ENCODE assay signal across 1 cellular context in genomic region chr2:170930132-170931109, GRCh38.
TF ChIP-seq lines count a peak whose summit lies in the region.

No MANE protein-coding gene starts in this region.

TF ChIP-seq in K562, 482 proteins besides CTCF, POLR2A, EP300 and RAD21 (continued from another document and continues in another):
- TF ChIP-seq CHD7 (IDR thresholded peaks at IDR 0.05; ENCODE audit: low read depth, low read length) (no peak), RBM15 (IDR thresholded peaks at IDR 0.05; ENCODE audit: insufficient read depth, low read length) (no peak), KDM1A (IDR thresholded peaks at IDR 0.05) (no peak), TFAP4 (CRISPR knock-in tag; IDR thresholded peaks at IDR 0.05; ENCODE audit: borderline replicate concordance) (peak; percentile 73), CHD1 (IDR thresholded peaks at IDR 0.05; ENCODE audit: low read length) (peak; percentile 41), HNRNPLL (IDR thresholded peaks at IDR 0.05; ENCODE audit: low read depth, low read length, poor library complexity, severe bottlenecking) (no peak), ZC3H11A (IDR thresholded peaks at IDR 0.05; ENCODE audit: low read depth, low read length) (peak; percentile 71; the same call in 1 of the 2 replicates), CC2D1A (IDR thresholded peaks at IDR 0.05) (no peak), EP400 (IDR thresholded peaks at IDR 0.05) (peak; percentile 48), CCNT2 (IDR thresholded peaks at IDR 0.05; ENCODE audit: borderline replicate concordance, extremely low read depth, insufficient read length, low read depth, low read length) (peak; percentile 36), EGR1 (conservative IDR thresholded peaks at IDR 0.05) (no peak), SMARCA4 (IDR thresholded peaks at IDR 0.05) (no peak; the same call in 1 of the 2 replicates), LARP7 (IDR thresholded peaks at IDR 0.05) (no peak), FOXP4 (CRISPR knock-in tag; IDR thresholded peaks at IDR 0.05; ENCODE audit: borderline replicate concordance) (no peak), E4F1 (CRISPR knock-in tag; IDR thresholded peaks at IDR 0.05; ENCODE audit: borderline replicate concordance) (no peak), E2F3 (CRISPR knock-in tag; IDR thresholded peaks at IDR 0.05) (no peak), FOXK1 (CRISPR knock-in tag; IDR thresholded peaks at IDR 0.05; ENCODE audit: borderline replicate concordance) (peak; percentile 85; the same call in 1 of the 2 replicates), CBX1 (IDR thresholded peaks at IDR 0.05; ENCODE audit: low read depth) (no peak), ZNF253 (CRISPR knock-in tag; conservative IDR thresholded peaks at IDR 0.05) (no peak), ZNF444 (CRISPR knock-in tag; IDR thresholded peaks at IDR 0.05) (no peak), ZNF717 (CRISPR knock-in tag; IDR thresholded peaks at IDR 0.05) (no peak), CBFB (CRISPR knock-in tag; IDR thresholded peaks at IDR 0.05) (0 out of 2 replicates have a peak, but pooled peaks have one; percentile 28), FOXP1 (CRISPR knock-in tag; IDR thresholded peaks at IDR 0.05) (no peak), ZNF431 (CRISPR knock-in tag; IDR thresholded peaks at IDR 0.05) (no peak), TRIM24 (IDR thresholded peaks at IDR 0.05) (peak in 1 of 2 experiments; percentile 88; a peak in 2 of 4 replicates), SP1 (CRISPR knock-in tag; IDR thresholded peaks at IDR 0.05) (no peak; the same call in none of the 2 replicates), TCF7L2 (IDR thresholded peaks at IDR 0.05; ENCODE audit: low read depth, low read length) (no peak), NR2C2 (CRISPR knock-in tag; IDR thresholded peaks at IDR 0.05) (0 out of 2 replicates have a peak, but pooled peaks have one; percentile 17), NR2C2 (tag; IDR thresholded peaks at IDR 0.05) (no peak), POLR2AphosphoS5 (IDR thresholded peaks at IDR 0.05; ENCODE audit: control insufficient read depth, insufficient read depth, low read depth, low read length) (peak; percentile 45; the same call in 1 of the 2 replicates), PRMT5 (CRISPR knock-in tag; IDR thresholded peaks at IDR 0.05) (no peak), ARNT (IDR thresholded peaks at IDR 0.05) (no peak), ZNF644 (tag; IDR thresholded peaks at IDR 0.05; ENCODE audit: low read depth) (no peak), SIX5 (IDR thresholded peaks at IDR 0.05; ENCODE audit: borderline replicate concordance in 1 of 2, insufficient read depth in 1 of 2, low read depth in 1 of 2, low read length in 2 of 2) (no peak), ZBTB9 (CRISPR knock-in tag; IDR thresholded peaks at IDR 0.05) (no peak), BCOR (IDR thresholded peaks at IDR 0.05) (no peak), NEUROD1 (IDR thresholded peaks at IDR 0.05; ENCODE audit: borderline replicate concordance, low read depth, low read length, partially characterized antibody) (peak; percentile 7), KAT8 (IDR thresholded peaks at IDR 0.05; ENCODE audit: low read depth) (no peak), MYBL2 (IDR thresholded peaks at IDR 0.05; ENCODE audit: low read depth) (no peak), MYBL2 (CRISPR knock-in tag; IDR thresholded peaks at IDR 0.05; ENCODE audit: borderline replicate concordance) (no peak), TBP (optimal IDR thresholded peaks at IDR 0.05; ENCODE audit: low read depth, low read length) (peak; percentile 71), PHB2 (IDR thresholded peaks at IDR 0.05; ENCODE audit: low read depth) (no peak), ZNF79 (CRISPR knock-in tag; IDR thresholded peaks at IDR 0.05; ENCODE audit: low read depth) (no peak), ZFP36 (IDR thresholded peaks at IDR 0.05; ENCODE audit: low read depth, low read length, partially characterized antibody) (no peak), ESRRA (IDR thresholded peaks at IDR 0.05; ENCODE audit: borderline replicate concordance, low read depth) (no peak), BRF2 (IDR thresholded peaks at IDR 0.05; ENCODE audit: borderline replicate concordance, insufficient read depth, insufficient read length) (no peak)
